10 cellular contexts compared by ENCODE assay signal in the genomic region with DNA sequence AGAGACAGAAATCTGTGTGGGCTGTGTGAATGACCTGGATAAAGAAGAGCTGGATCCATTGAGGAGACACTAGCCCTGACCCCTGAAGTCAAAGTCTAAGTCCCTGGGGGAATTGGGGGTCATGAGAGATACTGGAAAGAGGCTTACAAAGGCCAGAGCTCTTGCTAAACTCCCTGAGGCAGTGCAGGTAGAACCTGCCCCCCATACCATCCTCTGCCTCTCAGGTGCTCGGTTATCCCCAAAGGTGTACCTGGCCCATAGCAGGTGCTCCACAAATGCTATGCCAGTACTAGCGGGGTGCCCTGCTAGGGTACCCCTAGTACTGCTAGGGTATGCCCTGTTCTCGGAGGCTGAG. TPM values are rescaled to one million over a fixed set of nuclear protein-coding genes. Genes with fewer than 3 reads are reported as not detected.
A peak's percentile ranks its signal among the peaks of the same experiment; 100 is the strongest.
DNase-seq lines count a peak whose midpoint lies in the region; ATAC-seq and TF ChIP-seq lines count a peak whose summit lies in the region.
"Had no signal": no experiment of that assay in that cellular context is flagged by ENCODE, and none has a peak within 500 bp of the region (broad histone marks: within the 10 kb centered on the region; RNA-seq: fewer than 3 reads in every experiment).

No MANE protein-coding gene starts in this region.

- H3K9ac ChIP-seq in HUES64 (ENCODE audit: low read depth, low read length) (peak overlapping the region; percentile 14; the same call in 1 of the 2 replicates), iPS-20b (ENCODE audit: low read depth, low read length) (peak overlapping the region; percentile 57; the same call in 1 of the 2 replicates)

- no peaks in the 10 kb centered on the region for H3K36me3 ChIP-seq in HUES64 (ENCODE audit: insufficient read depth, low read length)
- H3K36me3 ChIP-seq in WERI-Rb-1 = peaks cover 63% of the 10 kb centered on the region
- no peaks in the 10 kb centered on the region for H3K36me3 ChIP-seq in iPS-20b (ENCODE audit: insufficient read depth, low read depth, low read length)

- TF ChIP-seq CTCF in WERI-Rb-1 (IDR thresholded peaks at IDR 0.05; ENCODE audit: low read depth, low read length) (no peak), Calu3 (IDR thresholded peaks at IDR 0.05; ENCODE audit: unreplicated experiment) (no peak)

- H3K9me3 Mint-ChIP-seq in Calu3 (ENCODE audit: low read depth, unreplicated experiment) = no peaks in the 10 kb centered on the region
- H3K9me3 Mint-ChIP-seq: CD14-positive monocyte had no signal

- no peak overlapping the region for H3K27ac ChIP-seq in HUES64 (ENCODE audit: low read depth, low read length)
- H3K27ac ChIP-seq in WERI-Rb-1 = peak overlapping the region; percentile 84
- no peak overlapping the region for H3K27ac ChIP-seq in iPS-20b (ENCODE audit: low read length)
- H3K27ac ChIP-seq: epithelial cell of prostate, GM23248 had no signal

- H3K9me3 ChIP-seq in HUES64 (ENCODE audit: insufficient read depth, low read depth, low read length) (no peaks in the 10 kb centered on the region), WERI-Rb-1 (ENCODE audit: severe bottlenecking) (no peaks in the 10 kb centered on the region), iPS-20b (ENCODE audit: insufficient read depth, low read depth, low read length) (no peaks in the 10 kb centered on the region)

- ATAC-seq in sciatic nerve (peak; percentile 6), GM19035 (IDR thresholded peaks at IDR 0.05; ENCODE audit: unreplicated experiment) (no peak)

- H3K27me3 ChIP-seq in HUES64 (ENCODE audit: insufficient read depth, low read length) (no peaks in the 10 kb centered on the region), WERI-Rb-1 (ENCODE audit: insufficient read depth, low read depth, severe bottlenecking) (no peaks in the 10 kb centered on the region), iPS-20b (ENCODE audit: insufficient read depth, low read length) (no peaks in the 10 kb centered on the region)

- no peak overlapping the region for H3K4me3 Mint-ChIP-seq in Calu3 (ENCODE audit: low read depth, unreplicated experiment)
- H3K4me3 Mint-ChIP-seq: CD14-positive monocyte had no signal

- no peaks in the 10 kb centered on the region for H3K4me1 Mint-ChIP-seq in Calu3 (ENCODE audit: low read depth, unreplicated experiment)

- H3K4me3 ChIP-seq in HUES64 (ENCODE audit: low read length) (no peak overlapping the region), WERI-Rb-1 (ENCODE audit: low read depth, low read length) (no peak overlapping the region), iPS-20b (ENCODE audit: low read length) (no peak overlapping the region)
- H3K4me3 ChIP-seq: GM23248 had no signal

- no peaks in the 10 kb centered on the region for H3K27me3 Mint-ChIP-seq in Calu3 (ENCODE audit: unreplicated experiment)

- no TSS peak for BruUV-seq in Calu3 (replicated peaks; lab: Mats Ljungman, UMichigan)

- no peak for DNase-seq in WERI-Rb-1
- DNase-seq in sciatic nerve (ENCODE audit: low spot score) = no peak
- DNase-seq in activated CD4-positive, CD25-positive, alpha-beta regulatory T cell (lab: John Stamatoyannopoulos, UW) = no peak
- DNase-seq in Calu3 = no peak

- peaks cover 9% of the 10 kb centered on the region for H3K36me3 Mint-ChIP-seq in Calu3 (ENCODE audit: insufficient read depth, unreplicated experiment)

- WGBS in HUES64 = 93% methylated on average over 3 of the region's 3 CpGs

- H3K4me1 ChIP-seq in HUES64 (ENCODE audit: insufficient read depth, low read length) (0 out of 2 replicates have a peak, but pooled peaks cover 12% of the 10 kb centered on the region), iPS-20b (ENCODE audit: insufficient read depth, low read length) (peaks cover 6% of the 10 kb centered on the region; the same call in 1 of the 2 replicates)

- intact Hi-C loops in sciatic nerve (cut with DNase I) = loop anchor here (5.0 kb wide), 1 partner anchor 34 kb away; no protein-coding TSS in a partner anchor
- intact Hi-C loops in Calu3 (cut with micrococcal nuclease; ENCODE audit: unreplicated experiment) = no loop called here

- no peak overlapping the region for H3K27ac Mint-ChIP-seq in Calu3 (ENCODE audit: unreplicated experiment)

- CTCF ChIA-PET in Calu3 (lab: Charles Lee) = interaction anchor here (0.6 to 1.7 kb wide), 2 partner anchors 39 to 140 kb away, joined by 4 to 48 read pairs; no protein-coding TSS in a partner anchor

RNA-seq across cellular contexts. Expression of a gene that starts 19.1 kb away (rescaled TPM):
- 7.7 TPM for polyA plus RNA-seq in HUES64 (2013, experiment 1 of 2)
- polyA plus RNA-seq in HUES64 (2013, experiment 2 of 2) = 8.2 TPM
- total RNA-seq in sciatic nerve (30.6 TPM), Calu3 (2022) (0.68 and 0.81 TPM in 2 replicates)

RNA-seq across cellular contexts. Expression of a gene that starts 38.9 kb away (rescaled TPM):
- 8.8 TPM for polyA plus RNA-seq in HUES64 (2013, experiment 1 of 2)
- polyA plus RNA-seq in HUES64 (2013, experiment 2 of 2) = 11.0 TPM
- total RNA-seq in sciatic nerve (28.0 TPM), Calu3 (2022) (26.5 and 28.1 TPM in 2 replicates)

RNA-seq across cellular contexts. Expression of a gene that starts 50.7 kb away (rescaled TPM):
- 29.5 TPM for polyA plus RNA-seq in HUES64 (2013, experiment 1 of 2)
- polyA plus RNA-seq in HUES64 (2013, experiment 2 of 2) = 32.3 TPM
- total RNA-seq in sciatic nerve (130 TPM), Calu3 (2022) (137 and 144 TPM in 2 replicates)

Comparison
In these comparisons a context has a peak if more than half of its experiments do, and no peak if none do; other contexts are left out.
1. RNA of a gene that starts 19.1 kb away (total RNA-seq): 30.6 TPM in sciatic nerve (single experiment); 0.68 to 0.81 TPM in Calu3; every median in the first group is over 10 times any median in the second.